17 cellular contexts compared by ENCODE assay signal in genomic region chr7:41339913-41340676, GRCh38.
"Had no signal": no experiment of that assay in that cellular context is flagged by ENCODE, and none has a peak within 500 bp of the region (broad histone marks: within the 10 kb centered on the region; RNA-seq: fewer than 3 reads in every experiment).

No MANE protein-coding gene starts in this region.

- ATAC-seq: left cardiac atrium, left ventricle myocardium superior, pancreas, right cardiac atrium had no signal

- DNase-seq: effector memory CD4-positive, alpha-beta T cell; erythroblast; foreskin fibroblast; immature natural killer cell; kidney; left cardiac atrium; left ventricle myocardium superior; natural killer cell; occipital lobe; pancreas; right cardiac atrium; stimulated activated CD4-positive, alpha-beta T cell treated with anti-CD3 and anti-CD28 coated beads, Interleukin-2, amount 100 ng/mL, for 48 hours; stimulated activated naive CD4-positive, alpha-beta T cell treated with Interleukin-2 at 50 U/mL for 16 hours; thyroid gland; upper lobe of left lung; uterus had no signal

- H3K4me3 ChIP-seq: pancreas, smooth muscle cell, thyroid gland, upper lobe of left lung, uterus had no signal

- FAIRE-seq: kidney, pancreas had no signal

- H3K27me3 ChIP-seq: pancreas, thyroid gland, upper lobe of left lung, uterus had no signal

- H3K4me1 ChIP-seq: pancreas, thyroid gland, upper lobe of left lung, uterus had no signal

- H3K36me3 ChIP-seq: pancreas, thyroid gland, upper lobe of left lung, uterus had no signal

- H3K4me2 ChIP-seq: smooth muscle cell had no signal

- H3K27ac ChIP-seq: pancreas, thyroid gland, upper lobe of left lung, uterus had no signal

- H3K9me3 ChIP-seq: pancreas, thyroid gland, upper lobe of left lung, uterus had no signal
